Comparison of ENCODE assay signal across 8 cellular contexts in the genomic region with DNA sequence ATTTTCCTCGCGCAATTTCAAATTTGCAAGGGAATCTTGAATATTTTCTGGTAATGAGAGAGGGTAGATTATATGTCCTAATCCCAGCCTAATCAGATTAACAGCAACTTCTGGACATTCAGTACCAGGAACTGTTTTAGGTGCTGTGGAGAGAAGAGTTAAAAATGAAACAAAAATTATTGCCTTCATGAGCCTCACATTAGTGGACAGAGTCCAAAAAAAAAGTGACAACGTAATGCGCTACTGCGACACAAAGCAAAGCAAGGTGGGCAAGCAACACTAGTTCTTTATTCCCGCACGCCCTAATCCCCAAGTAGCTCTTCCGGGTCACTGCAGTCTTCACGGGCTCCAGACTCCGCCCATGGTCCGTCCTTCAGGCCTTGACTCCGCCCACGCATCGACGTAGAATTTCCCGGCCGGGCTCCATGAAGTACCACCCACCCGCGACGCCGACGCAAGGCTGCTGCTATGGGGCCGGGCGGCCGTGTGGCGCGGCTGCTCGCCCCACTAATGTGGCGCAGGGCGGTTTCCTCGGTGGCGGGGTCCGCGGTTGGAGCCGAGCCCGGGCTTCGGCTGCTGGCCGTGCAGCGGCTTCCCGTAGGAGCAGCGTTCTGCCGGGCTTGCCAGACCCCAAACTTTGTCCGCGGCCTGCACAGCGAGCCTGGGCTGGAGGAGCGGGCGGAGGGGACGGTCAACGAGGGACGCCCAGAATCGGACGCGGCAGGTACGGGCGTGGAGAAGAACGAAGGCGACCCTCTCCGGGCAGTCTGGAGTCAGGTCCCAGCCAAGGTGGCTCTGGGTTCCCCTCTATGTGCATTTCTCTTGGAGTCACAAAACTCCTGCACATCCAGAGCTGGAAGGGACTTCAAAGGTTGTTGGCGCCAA. TPM values are rescaled to one million over a fixed set of nuclear protein-coding genes. Genes with fewer than 3 reads are reported as not detected.
DNase-seq lines count a peak whose midpoint lies in the region; ATAC-seq and TF ChIP-seq lines count a peak whose summit lies in the region.

Gene MALSU1, plus strand, starts transcription at position 455 of the 885 bp plus-strand sequence. Its CDS starts 14 bp downstream, at position 469.

- peaks cover 11% of the 10 kb centered on the region; the same call in 1 of the 2 replicates for H3K4me1 ChIP-seq in OCI-LY3 (ENCODE audit: low read length)

- H3K36me3 ChIP-seq in OCI-LY3 (replicated peaks; ENCODE audit: low read depth, low read length), result peaks cover 8% of the 10 kb centered on the region

- H3K36me3 Mint-ChIP-seq in endothelial cell (ENCODE audit: low read depth, unreplicated experiment), result peaks cover 2% of the 10 kb centered on the region
- peaks cover 11% of the 10 kb centered on the region for H3K36me3 Mint-ChIP-seq in mesothelial cell of epicardium

- H3K4me1 Mint-ChIP-seq in endothelial cell (ENCODE audit: unreplicated experiment), result peaks cover 14% of the 10 kb centered on the region
- H3K4me1 Mint-ChIP-seq in mesothelial cell of epicardium, result peaks cover 34% of the 10 kb centered on the region

- H3K4me2 ChIP-seq in OCI-LY3 (ENCODE audit: low read length), result peak within 1 kb of the TSS; percentile 92

- DNase-seq in D341Med (ENCODE audit: low spot score) (peak; percentile 96), HuH-7 (ENCODE audit: low spot score) (peak; percentile 92), endothelial cell (ENCODE audit: low spot score) (peak; percentile 93), mesothelial cell of epicardium (ENCODE audit: low spot score in 2 of 2, unreplicated experiment in 2 of 2) (peak; percentile 88 to 95)
- peak; percentile 99 for DNase-seq in activated CD8-positive, alpha-beta memory T cell treated with anti-CD3 and anti-CD28 coated beads, Interleukin-2, amount 50 U/mL, for 48 hours
- peak; percentile 94 to 95 for DNase-seq in stimulated activated CD8-positive, alpha-beta memory T cell treated with anti-CD3 and anti-CD28 coated beads, Interleukin-15, amount 100 ng/mL, for 48 hours (ENCODE audit: low read depth in 2 of 2)

- H3K9ac ChIP-seq in OCI-LY3 (ENCODE audit: low read length), result peak within 1 kb of the TSS; percentile 85

- H3K4me3 Mint-ChIP-seq in endothelial cell (ENCODE audit: unreplicated experiment) (peak within 1 kb of the TSS; percentile 92), mesothelial cell of epicardium (peak within 1 kb of the TSS; percentile 89)

- no peak for TF ChIP-seq CTCF in OCI-LY3 (IDR thresholded peaks at IDR 0.05; ENCODE audit: low read depth, low read length)
- TF ChIP-seq CTCF in endothelial cell (IDR thresholded peaks at IDR 0.05; ENCODE audit: unreplicated experiment), result no peak
- TF ChIP-seq CTCF in mesothelial cell of epicardium (IDR thresholded peaks at IDR 0.05; ENCODE audit: unreplicated experiment), result no peak

- H4K20me1 ChIP-seq in OCI-LY3 (ENCODE audit: insufficient read depth, low read length), result no peaks in the 10 kb centered on the region; the same call in 1 of the 2 replicates

- H3K79me2 ChIP-seq in OCI-LY3 (ENCODE audit: low read length), result peaks cover 44% of the 10 kb centered on the region

- H3K27me3 Mint-ChIP-seq in endothelial cell (ENCODE audit: unreplicated experiment) (peaks cover 16% of the 10 kb centered on the region), mesothelial cell of epicardium (ENCODE audit: low read depth) (no peaks in the 10 kb centered on the region)

- H3K27ac ChIP-seq in OCI-LY3 (ENCODE audit: low read length), result peak within 1 kb of the TSS; percentile 50

- peak within 1 kb of the TSS; percentile 95 for H3K4me3 ChIP-seq in OCI-LY3 (ENCODE audit: low read length)

- H3K9me3 ChIP-seq in OCI-LY3 (ENCODE audit: insufficient read depth, low read length), result no peaks in the 10 kb centered on the region

- peak; percentile 99 for ATAC-seq in GM21515 (IDR thresholded peaks at IDR 0.05; ENCODE audit: unreplicated experiment)

- H2AFZ ChIP-seq in OCI-LY3 (ENCODE audit: low read depth, low read length), result peak within 1 kb of the TSS; percentile 77

- no peaks in the 10 kb centered on the region for H3K9me3 Mint-ChIP-seq in endothelial cell (ENCODE audit: unreplicated experiment)
- no peaks in the 10 kb centered on the region for H3K9me3 Mint-ChIP-seq in mesothelial cell of epicardium

- H3K27ac Mint-ChIP-seq in endothelial cell (ENCODE audit: unreplicated experiment), result peak within 1 kb of the TSS; percentile 67
- H3K27ac Mint-ChIP-seq in mesothelial cell of epicardium, result peak within 1 kb of the TSS; percentile 99

- H3K27me3 ChIP-seq in OCI-LY3 (ENCODE audit: low read depth, low read length), result no peaks in the 10 kb centered on the region

RNA-seq across cellular contexts. Expression of gene MALSU1, which starts in this region (rescaled TPM):
- 41.5 TPM for total RNA-seq in endothelial cell (ENCODE audit: unreplicated experiment)
- total RNA-seq in mesothelial cell of epicardium, result 43.3 to 47.1 TPM (median 44.9 TPM) in 3 replicates

Comparison
In these comparisons a context has a peak if more than half of its experiments do, and no peak if none do; other contexts are left out.
1. Peak in every context shown above with its lines: DNase-seq, ATAC-seq, H3K4me3 ChIP-seq and H3K27ac ChIP-seq.